Comparison of ENCODE assay signal across 8 cellular contexts in the genomic region with DNA sequence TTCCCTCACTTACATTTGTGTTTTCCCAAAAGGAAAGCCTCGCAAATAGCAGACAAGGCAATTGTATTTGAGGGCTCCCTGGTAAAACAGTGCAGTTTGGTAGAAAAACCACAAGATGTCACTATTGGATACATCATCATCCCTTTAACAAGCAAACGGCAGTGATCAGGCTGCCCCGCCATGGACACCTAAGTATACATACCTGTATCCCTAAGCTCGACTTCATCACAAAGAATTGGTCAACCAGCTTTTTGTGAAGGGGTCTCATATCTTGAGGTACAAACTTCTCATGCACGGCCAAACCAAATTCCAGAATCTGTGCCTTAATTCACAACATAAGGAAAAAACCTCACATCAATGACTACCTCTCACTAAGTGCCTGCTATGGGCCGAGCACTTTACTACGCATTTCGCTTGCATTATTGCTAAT.
DNase-seq lines count a peak whose midpoint lies in the region; ATAC-seq and TF ChIP-seq lines count a peak whose summit lies in the region.

No MANE protein-coding gene starts in this region.

- no peaks in the 10 kb centered on the region for H3K27me3 Mint-ChIP-seq in natural killer cell (ENCODE audit: low read depth in 2 of 2)

- H3K27ac Mint-ChIP-seq in natural killer cell, result no peak overlapping the region

- intact Hi-C loops in natural killer cell (cut with micrococcal nuclease), result loop anchor here (1.0 to 5.0 kb wide), 3 partner anchors 675 to 1679 kb away; no protein-coding TSS in a partner anchor

- H3K36me3 ChIP-seq in WERI-Rb-1, result no peaks in the 10 kb centered on the region

- no peak overlapping the region for H3K27ac ChIP-seq in WERI-Rb-1

- H3K27me3 ChIP-seq in WERI-Rb-1 (ENCODE audit: insufficient read depth, low read depth, severe bottlenecking), result no peaks in the 10 kb centered on the region

- H3K9me3 ChIP-seq in WERI-Rb-1 (ENCODE audit: severe bottlenecking), result no peaks in the 10 kb centered on the region

- H3K9me3 Mint-ChIP-seq in natural killer cell, result no peaks in the 10 kb centered on the region

- H3K4me3 Mint-ChIP-seq in natural killer cell, result no peak overlapping the region

- TF ChIP-seq CTCF in WERI-Rb-1 (IDR thresholded peaks at IDR 0.05; ENCODE audit: low read depth, low read length), result peak; percentile 67
- peak; percentile 38 for TF ChIP-seq CTCF in natural killer cell (IDR thresholded peaks at IDR 0.05)

- peak; percentile 95 for ATAC-seq in GM18909 (IDR thresholded peaks at IDR 0.05; ENCODE audit: poor library complexity, unreplicated experiment)
- peak; percentile 66 for ATAC-seq in HG03060 (IDR thresholded peaks at IDR 0.05; ENCODE audit: low read depth, unreplicated experiment)
- ATAC-seq in esophagus mucosa, result peak; percentile 82
- ATAC-seq in natural killer cell, result peak in 2 of 3 donors; percentile 42 to 72

- no peaks in the 10 kb centered on the region for H3K4me1 Mint-ChIP-seq in natural killer cell

- DNase-seq in COR-L47 (lab: John Stamatoyannopoulos, UW) (peak; percentile 63), NCI-H2029 treated with DMSO at 0.1 percent for 48 hours (lab: John Stamatoyannopoulos, UW) (peak; percentile 43), WERI-Rb-1 (peak; percentile 61), natural killer cell (no peak), KG1 (lab: John Stamatoyannopoulos, UW) (no peak)

- H3K36me3 Mint-ChIP-seq in natural killer cell, result no peaks in the 10 kb centered on the region

- no peak overlapping the region for H3K4me3 ChIP-seq in WERI-Rb-1 (ENCODE audit: low read depth, low read length)

Comparison
In these comparisons a context has a peak if more than half of its experiments do, and no peak if none do; other contexts are left out.
1. DNase-seq: peak in COR-L47 (single experiment), NCI-H2029 treated with DMSO at 0.1 percent for 48 hours (single experiment) and WERI-Rb-1 (single experiment); none in natural killer cell (single experiment) and KG1 (single experiment).
2. Peak in every context shown above with its lines, with median percentiles within 50 percentile points of each other: ATAC-seq.